Comparison of ENCODE assay signal across 1 cellular context in the genomic region with DNA sequence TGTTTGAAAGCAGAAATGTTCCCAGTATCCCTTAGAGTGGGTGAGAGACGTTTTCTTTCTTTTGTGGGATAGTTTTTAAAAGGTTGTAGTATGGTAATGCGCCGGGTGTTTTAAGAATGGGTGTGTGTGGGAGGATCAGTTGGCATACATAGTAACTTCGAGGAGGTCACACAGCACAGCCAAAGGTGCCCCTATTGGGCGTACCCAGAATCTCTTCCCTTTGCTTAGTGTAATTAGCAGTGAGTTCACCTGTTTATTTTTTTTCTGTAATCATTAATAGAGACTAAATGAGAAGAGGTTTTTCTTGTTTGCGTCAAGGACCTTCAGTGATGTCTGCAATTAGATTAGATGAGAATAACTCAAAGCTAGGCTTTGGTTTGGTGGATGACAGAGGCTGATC.
TF ChIP-seq lines count a peak whose summit lies in the region.

No MANE protein-coding gene starts in this region.

TF ChIP-seq in H1, 55 proteins besides CTCF, POLR2A, EP300 and RAD21:
- TF ChIP-seq YY1 (IDR thresholded peaks at IDR 0.05; ENCODE audit: low read depth, low read length) (no peak), TEAD4 (IDR thresholded peaks at IDR 0.05; ENCODE audit: low read depth, low read length) (no peak), BACH1 (IDR thresholded peaks at IDR 0.05; ENCODE audit: low read length) (no peak), HDAC2 (IDR thresholded peaks at IDR 0.05; ENCODE audit: borderline replicate concordance in 1 of 2, low read depth in 2 of 2, low read length in 2 of 2) (no peak), RXRA (IDR thresholded peaks at IDR 0.05; ENCODE audit: insufficient read depth, low read depth, low read length) (no peak), CEBPB (IDR thresholded peaks at IDR 0.05; ENCODE audit: low read depth, low read length) (no peak)
